Comparison of ENCODE assay signal across 32 cellular contexts in genomic region chr2:176557821-176558220, GRCh38.
"Had no signal": no experiment of that assay in that cellular context is flagged by ENCODE, and none has a peak within 500 bp of the region (broad histone marks: within the 10 kb centered on the region; RNA-seq: fewer than 3 reads in every experiment).

No MANE protein-coding gene starts in this region.

- ATAC-seq: activated naive CD8-positive, alpha-beta T cell treated with anti-CD3 and anti-CD28 coated beads, Interleukin-2, amount 50 U/mL, for 24 hours; activated T-cell treated with anti-CD3 and anti-CD28 coated beads, Interleukin-2, amount 50 U/mL, for 4 hours; activated T-helper 17 cell treated with anti-CD3 and anti-CD28 coated beads, Interleukin-2, amount 50 U/mL, for 72 hours; body of pancreas had no signal

- FAIRE-seq: astrocyte, bronchial epithelial cell, colon had no signal

- H3K4me1 ChIP-seq: breast epithelium had no signal

- H3K27me3 ChIP-seq: adrenal gland, ascending aorta had no signal

- H3K9me3 ChIP-seq: adrenal gland, ascending aorta, body of pancreas, breast epithelium had no signal

- H3K4me3 ChIP-seq: adrenal gland, ascending aorta, body of pancreas, breast epithelium, cardiac muscle cell had no signal

- H3K27ac ChIP-seq: adrenal gland, ascending aorta, body of pancreas, brain microvascular endothelial cell, breast epithelium, cardiac muscle cell had no signal

- H3K36me3 ChIP-seq: adrenal gland, ascending aorta, brain microvascular endothelial cell, breast epithelium, cardiac muscle cell had no signal

- DNase-seq: activated effector memory CD4-positive, alpha-beta T cell treated with anti-CD3 and anti-CD28 coated beads, Interleukin-2, amount 50 U/mL, for 16 hours; activated effector memory CD4-positive, alpha-beta T cell treated with Interleukin-2 at 50 U/mL for 16 hours; activated gamma-delta T cell; activated gamma-delta T cell treated with Interleukin-2 at 50 U/mL for 16 hours; activated naive CD4-positive, alpha-beta T cell; activated naive CD4-positive, alpha-beta T cell treated with anti-CD3 and anti-CD28 coated beads for 36 hours; activated naive CD4-positive, alpha-beta T cell treated with anti-CD3 and anti-CD28 coated beads, Interleukin-2, amount 10 ng/mL, durations not matched to agents 7 days and 5 days; activated naive CD4-positive, alpha-beta T cell treated with anti-CD3 and anti-CD28 coated beads, Interleukin-2, amount 50 U/mL, for 16 hours; activated naive CD4-positive, alpha-beta T cell treated with Interleukin-2 at 50 U/mL for 16 hours; activated naive CD8-positive, alpha-beta T cell treated with anti-CD3 and anti-CD28 coated beads for 36 hours; activated naive CD8-positive, alpha-beta T cell treated with anti-CD3 and anti-CD28 coated beads, Interleukin-2, amount 10 ng/mL, durations not matched to agents 7 days and 5 days; activated naive CD8-positive, alpha-beta T cell treated with anti-CD3 and anti-CD28 coated beads, Interleukin-2, amount 50 U/mL, for 24 hours; activated T-cell treated with anti-CD3 and anti-CD28 coated beads, Interleukin-2, amount 50 U/mL, for 4 hours; activated T-cell treated with anti-CD3 and anti-CD28 coated beads, Interleukin-2, amount 50 U/mL, for 48 hours; activated T-cell treated with anti-CD3 and anti-CD28 coated beads, Interleukin-2, amount 50 U/mL, for 72 hours; adrenal gland; amniotic stem cell; amygdala; anterior cingulate cortex; aorta; body of pancreas; brain microvascular endothelial cell; caudate nucleus; central memory CD4-positive, alpha-beta T cell; cerebellar nuclear complex had no signal
